In the genomic region with DNA sequence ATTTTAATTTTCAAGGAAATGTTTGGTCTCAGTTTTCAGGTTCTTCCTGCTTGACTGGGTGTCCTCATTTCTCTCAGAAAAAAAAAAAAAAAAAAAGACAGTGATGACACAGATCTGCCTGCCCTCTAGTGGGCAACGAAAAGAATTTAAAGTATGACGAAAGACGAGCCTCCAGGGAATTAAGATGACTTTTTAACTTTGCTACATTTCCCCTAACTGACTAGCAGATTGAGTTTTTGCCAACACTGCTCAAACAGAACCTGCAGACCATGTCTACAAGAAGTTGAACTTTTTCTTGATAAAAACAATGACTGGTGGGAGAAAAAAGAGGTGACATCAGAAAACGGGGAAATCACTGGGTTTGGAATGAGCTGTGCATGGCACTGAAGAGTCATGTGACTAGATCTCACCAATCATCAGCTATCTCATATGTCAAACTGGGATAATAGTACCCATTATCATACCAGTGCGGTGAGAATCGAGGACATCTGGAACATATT, we compare ENCODE assay signal across 1 cellular context.
A peak's percentile ranks its signal among the peaks of the same experiment; 100 is the strongest.
TF ChIP-seq lines count a peak whose summit lies in the region.

No MANE protein-coding gene starts in this region.

TF ChIP-seq in GM12878, 131 proteins besides CTCF, POLR2A, EP300 and RAD21 (continued from another document and continues in another):
- TF ChIP-seq USF2 (IDR thresholded peaks at IDR 0.05; ENCODE audit: borderline replicate concordance, low read depth, low read length) (no peak; the same call in 1 of the 2 replicates), BCL11A (IDR thresholded peaks at IDR 0.05; ENCODE audit: low read depth, low read length) (no peak), SMARCA5 (IDR thresholded peaks at IDR 0.05) (no peak), KLF5 (IDR thresholded peaks at IDR 0.05; ENCODE audit: partially characterized antibody) (no peak), RAD51 (IDR thresholded peaks at IDR 0.05) (peak; percentile 86), KAT2A (conservative IDR thresholded peaks at IDR 0.05; ENCODE audit: control insufficient read depth, low read depth, low read length) (no peak), CHD4 (IDR thresholded peaks at IDR 0.05) (no peak), E4F1 (IDR thresholded peaks at IDR 0.05; ENCODE audit: borderline replicate concordance, partially characterized antibody) (no peak), ATF7 (IDR thresholded peaks at IDR 0.05; ENCODE audit: low read depth) (peak; percentile 91), CUX1 (IDR thresholded peaks at IDR 0.05; ENCODE audit: insufficient replicate concordance, low read depth, low read length) (peak; percentile 30), EGR1 (IDR thresholded peaks at IDR 0.05; ENCODE audit: borderline replicate concordance in 1 of 2, low read depth in 2 of 2, low read length in 2 of 2) (no peak), EED (IDR thresholded peaks at IDR 0.05; ENCODE audit: low read depth) (no peak), PML (IDR thresholded peaks at IDR 0.05; ENCODE audit: low read length) (no peak), POLR2AphosphoS2 (IDR thresholded peaks at IDR 0.05; ENCODE audit: low read depth, low read length) (no peak), BCL3 (IDR thresholded peaks at IDR 0.05; ENCODE audit: borderline replicate concordance, insufficient read depth, low read depth, low read length, poor library complexity, severe bottlenecking) (no peak), NFXL1 (IDR thresholded peaks at IDR 0.05; ENCODE audit: borderline replicate concordance) (no peak), NRF1 (conservative IDR thresholded peaks at IDR 0.05; ENCODE audit: low read depth, low read length) (no peak), TARDBP (IDR thresholded peaks at IDR 0.05; ENCODE audit: borderline replicate concordance) (no peak), HDAC2 (IDR thresholded peaks at IDR 0.05) (no peak), BACH1 (IDR thresholded peaks at IDR 0.05; ENCODE audit: borderline replicate concordance) (no peak), MLLT1 (IDR thresholded peaks at IDR 0.05) (no peak), STAT3 (IDR thresholded peaks at IDR 0.05; ENCODE audit: low read depth, low read length) (0 out of 2 replicates have a peak, but pooled peaks have one; percentile 66), HCFC1 (IDR thresholded peaks at IDR 0.05; ENCODE audit: low read length) (no peak), ZNF207 (IDR thresholded peaks at IDR 0.05; ENCODE audit: borderline replicate concordance) (no peak), CHD1 (IDR thresholded peaks at IDR 0.05; ENCODE audit: low read depth, low read length) (no peak), PAX5 (IDR thresholded peaks at IDR 0.05; ENCODE audit: borderline replicate concordance, low read depth, low read length) (no peak), ATF2 (IDR thresholded peaks at IDR 0.05; ENCODE audit: low read length) (peak; percentile 67), RCOR1 (conservative IDR thresholded peaks at IDR 0.05; ENCODE audit: low read depth, low read length) (no peak), ZNF217 (IDR thresholded peaks at IDR 0.05) (no peak), POLR2AphosphoS5 (IDR thresholded peaks at IDR 0.05; ENCODE audit: low read length) (no peak), MEF2B (IDR thresholded peaks at IDR 0.05; ENCODE audit: partially characterized antibody, poor library complexity, severe bottlenecking) (peak; percentile 98), RFX5 (IDR thresholded peaks at IDR 0.05; ENCODE audit: low read depth, low read length) (no peak), JUND (IDR thresholded peaks at IDR 0.05; ENCODE audit: low read depth, low read length) (no peak), DPF2 (IDR thresholded peaks at IDR 0.05) (no peak), NFIC (IDR thresholded peaks at IDR 0.05; ENCODE audit: low read depth, low read length) (no peak), FOXK2 (IDR thresholded peaks at IDR 0.05) (no peak), IKZF1 (conservative IDR thresholded peaks at IDR 0.05) (no peak), LARP7 (IDR thresholded peaks at IDR 0.05) (no peak), ZNF384 (IDR thresholded peaks at IDR 0.05; ENCODE audit: borderline replicate concordance, low read depth, low read length) (peak; percentile 99), FOS (IDR thresholded peaks at IDR 0.05; ENCODE audit: borderline replicate concordance, extremely low read depth, insufficient read length) (no peak), TAF1 (IDR thresholded peaks at IDR 0.05; ENCODE audit: borderline replicate concordance, low read depth, low read length) (no peak), SREBF1 (IDR thresholded peaks at IDR 0.05; ENCODE audit: low read length) (no peak)
- TF ChIP-seq, protein P1, sequence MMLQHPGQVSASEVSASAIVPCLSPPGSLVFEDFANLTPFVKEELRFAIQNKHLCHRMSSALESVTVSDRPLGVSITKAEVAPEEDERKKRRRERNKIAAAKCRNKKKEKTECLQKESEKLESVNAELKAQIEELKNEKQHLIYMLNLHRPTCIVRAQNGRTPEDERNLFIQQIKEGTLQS (IDR thresholded peaks at IDR 0.05; ENCODE audit: borderline replicate concordance, extremely low read depth, low read depth, low read length): no peak
- TF ChIP-seq, protein P2, sequence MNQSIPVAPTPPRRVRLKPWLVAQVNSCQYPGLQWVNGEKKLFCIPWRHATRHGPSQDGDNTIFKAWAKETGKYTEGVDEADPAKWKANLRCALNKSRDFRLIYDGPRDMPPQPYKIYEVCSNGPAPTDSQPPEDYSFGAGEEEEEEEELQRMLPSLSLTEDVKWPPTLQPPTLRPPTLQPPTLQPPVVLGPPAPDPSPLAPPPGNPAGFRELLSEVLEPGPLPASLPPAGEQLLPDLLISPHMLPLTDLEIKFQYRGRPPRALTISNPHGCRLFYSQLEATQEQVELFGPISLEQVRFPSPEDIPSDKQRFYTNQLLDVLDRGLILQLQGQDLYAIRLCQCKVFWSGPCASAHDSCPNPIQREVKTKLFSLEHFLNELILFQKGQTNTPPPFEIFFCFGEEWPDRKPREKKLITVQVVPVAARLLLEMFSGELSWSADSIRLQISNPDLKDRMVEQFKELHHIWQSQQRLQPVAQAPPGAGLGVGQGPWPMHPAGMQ (IDR thresholded peaks at IDR 0.05; ENCODE audit: borderline replicate concordance): no peak
- TF ChIP-seq, protein P3, sequence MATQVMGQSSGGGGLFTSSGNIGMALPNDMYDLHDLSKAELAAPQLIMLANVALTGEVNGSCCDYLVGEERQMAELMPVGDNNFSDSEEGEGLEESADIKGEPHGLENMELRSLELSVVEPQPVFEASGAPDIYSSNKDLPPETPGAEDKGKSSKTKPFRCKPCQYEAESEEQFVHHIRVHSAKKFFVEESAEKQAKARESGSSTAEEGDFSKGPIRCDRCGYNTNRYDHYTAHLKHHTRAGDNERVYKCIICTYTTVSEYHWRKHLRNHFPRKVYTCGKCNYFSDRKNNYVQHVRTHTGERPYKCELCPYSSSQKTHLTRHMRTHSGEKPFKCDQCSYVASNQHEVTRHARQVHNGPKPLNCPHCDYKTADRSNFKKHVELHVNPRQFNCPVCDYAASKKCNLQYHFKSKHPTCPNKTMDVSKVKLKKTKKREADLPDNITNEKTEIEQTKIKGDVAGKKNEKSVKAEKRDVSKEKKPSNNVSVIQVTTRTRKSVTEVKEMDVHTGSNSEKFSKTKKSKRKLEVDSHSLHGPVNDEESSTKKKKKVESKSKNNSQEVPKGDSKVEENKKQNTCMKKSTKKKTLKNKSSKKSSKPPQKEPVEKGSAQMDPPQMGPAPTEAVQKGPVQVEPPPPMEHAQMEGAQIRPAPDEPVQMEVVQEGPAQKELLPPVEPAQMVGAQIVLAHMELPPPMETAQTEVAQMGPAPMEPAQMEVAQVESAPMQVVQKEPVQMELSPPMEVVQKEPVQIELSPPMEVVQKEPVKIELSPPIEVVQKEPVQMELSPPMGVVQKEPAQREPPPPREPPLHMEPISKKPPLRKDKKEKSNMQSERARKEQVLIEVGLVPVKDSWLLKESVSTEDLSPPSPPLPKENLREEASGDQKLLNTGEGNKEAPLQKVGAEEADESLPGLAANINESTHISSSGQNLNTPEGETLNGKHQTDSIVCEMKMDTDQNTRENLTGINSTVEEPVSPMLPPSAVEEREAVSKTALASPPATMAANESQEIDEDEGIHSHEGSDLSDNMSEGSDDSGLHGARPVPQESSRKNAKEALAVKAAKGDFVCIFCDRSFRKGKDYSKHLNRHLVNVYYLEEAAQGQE (IDR thresholded peaks at IDR 0.05; ENCODE audit: low read depth, low read length): no peak
